ENCODE assay signal across 1 cellular context in the genomic region with DNA sequence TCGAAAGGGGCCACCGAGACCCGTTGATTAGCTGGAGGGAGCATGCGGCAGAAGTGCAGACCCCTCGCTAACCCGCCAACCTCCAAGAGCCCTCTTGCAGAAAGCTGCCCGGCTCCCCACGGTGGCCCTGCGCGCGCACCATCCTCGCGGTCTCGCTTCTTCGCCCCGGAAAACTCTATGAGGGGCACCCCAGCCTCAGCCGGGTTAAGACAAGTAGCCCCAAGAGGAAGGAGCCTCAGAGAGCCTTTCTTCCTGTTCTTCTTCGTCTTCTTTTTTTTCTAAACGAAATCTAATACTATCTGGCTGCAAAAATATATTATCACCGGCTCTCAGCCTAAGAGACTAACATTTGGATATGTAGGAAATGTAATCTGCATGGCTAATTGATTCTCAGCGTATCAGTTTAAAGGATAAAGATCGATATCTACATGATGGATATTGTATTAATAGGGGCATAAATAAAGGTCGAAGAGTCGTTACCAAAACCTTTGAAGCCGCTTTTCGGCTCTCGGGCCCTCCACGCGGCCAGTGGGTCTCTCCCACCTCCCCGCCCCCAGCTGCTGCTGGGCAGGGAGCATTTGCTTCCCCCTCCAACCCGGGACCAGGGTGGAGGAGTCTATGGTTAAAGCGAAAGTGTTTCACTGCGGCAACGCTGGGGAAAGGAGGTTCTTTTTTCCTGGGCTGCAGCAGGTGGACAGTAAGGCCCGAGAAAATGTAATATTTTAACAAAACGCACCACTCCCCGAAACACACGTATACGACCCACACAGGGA.
TF ChIP-seq lines count a peak whose summit lies in the region.

No MANE protein-coding gene starts in this region.

TF ChIP-seq in GM12878, 131 proteins besides CTCF, POLR2A, EP300 and RAD21 (continued from another document):
- TF ChIP-seq REST (IDR thresholded peaks at IDR 0.05; ENCODE audit: low read depth, low read length): no peak
- no peak for TF ChIP-seq MYC (IDR thresholded peaks at IDR 0.05; ENCODE audit: insufficient read depth, insufficient read length, insufficient replicate concordance, low read length, severe bottlenecking)
- TF ChIP-seq ETV6 (conservative IDR thresholded peaks at IDR 0.05 in 1 of 2, IDR thresholded peaks at IDR 0.05 in 1 of 2; ENCODE audit: borderline replicate concordance in 1 of 2, low read depth in 1 of 2): no peak
- TF ChIP-seq NKRF (conservative IDR thresholded peaks at IDR 0.05): no peak
- no peak for TF ChIP-seq JUNB (IDR thresholded peaks at IDR 0.05)
- TF ChIP-seq STAT1 (conservative IDR thresholded peaks at IDR 0.05): no peak
- no peak for TF ChIP-seq SP1 (IDR thresholded peaks at IDR 0.05; ENCODE audit: low read depth, low read length)
- TF ChIP-seq TCF7 (IDR thresholded peaks at IDR 0.05; ENCODE audit: borderline replicate concordance): no peak
- no peak for TF ChIP-seq ZZZ3 (IDR thresholded peaks at IDR 0.05; ENCODE audit: control insufficient read depth, insufficient read length, low read depth)
- TF ChIP-seq YY1 (IDR thresholded peaks at IDR 0.05; ENCODE audit: low read depth, low read length): no peak
- TF ChIP-seq, protein P1, sequence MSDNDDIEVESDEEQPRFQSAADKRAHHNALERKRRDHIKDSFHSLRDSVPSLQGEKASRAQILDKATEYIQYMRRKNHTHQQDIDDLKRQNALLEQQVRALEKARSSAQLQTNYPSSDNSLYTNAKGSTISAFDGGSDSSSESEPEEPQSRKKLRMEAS (IDR thresholded peaks at IDR 0.05; ENCODE audit: low read depth, low read length): no peak
- no peak for TF ChIP-seq PRDM15 (CRISPR knock-in tag; IDR thresholded peaks at IDR 0.05)
- no peak for TF ChIP-seq ASH2L (IDR thresholded peaks at IDR 0.05; ENCODE audit: borderline replicate concordance, low read depth)
- TF ChIP-seq NFYA (IDR thresholded peaks at IDR 0.05; ENCODE audit: borderline replicate concordance, low read depth, low read length): no peak
- TF ChIP-seq RCOR1 (conservative IDR thresholded peaks at IDR 0.05; ENCODE audit: low read depth, low read length): no peak
